Comparison of ENCODE assay signal across 8 cellular contexts in genomic region chr10:34758447-34758996, GRCh38. TPM values are rescaled to one million over a fixed set of nuclear protein-coding genes. Genes with fewer than 3 reads are reported as not detected.
DNase-seq lines count a peak whose midpoint lies in the region; ATAC-seq and TF ChIP-seq lines count a peak whose summit lies in the region.

No MANE protein-coding gene starts in this region.

- no peaks in the 10 kb centered on the region for H3K9me3 Mint-ChIP-seq in chondrocyte (ENCODE audit: low read depth)
- H3K9me3 Mint-ChIP-seq in endodermal cell, result no peaks in the 10 kb centered on the region

- DNase-seq in AG08396 (ENCODE audit: low spot score) (peak; percentile 71), chondrocyte (ENCODE audit: low spot score) (no peak), smooth muscle cell (lab: John Stamatoyannopoulos, UW; ENCODE audit: unreplicated experiment) (no peak), endodermal cell (no peak), NCI-H82 (lab: John Stamatoyannopoulos, UW) (no peak)
- DNase-seq in activated CD4-positive, alpha-beta T cell treated with anti-CD3 and anti-CD28 coated beads, Interleukin-2, amount 50 U/mL, for 1 hour, result no peak

- no peaks in the 10 kb centered on the region for H3K27me3 Mint-ChIP-seq in chondrocyte (ENCODE audit: low read depth)
- no peaks in the 10 kb centered on the region for H3K27me3 Mint-ChIP-seq in endodermal cell (ENCODE audit: insufficient read depth)

- TF ChIP-seq EP300 in Ishikawa (IDR thresholded peaks at IDR 0.05; ENCODE audit: borderline replicate concordance), result peak; percentile 76; the same call in 1 of the 2 replicates

- H3K36me3 Mint-ChIP-seq in chondrocyte (ENCODE audit: low read depth) (no peaks in the 10 kb centered on the region), endodermal cell (ENCODE audit: low read depth) (no peaks in the 10 kb centered on the region)

- H4K20me1 ChIP-seq in smooth muscle cell (ENCODE audit: low read depth), result peaks cover 13% of the 10 kb centered on the region

- TF ChIP-seq RAD21 in Ishikawa (IDR thresholded peaks at IDR 0.05; ENCODE audit: low read depth), result no peak

- ATAC-seq in GM21381 (IDR thresholded peaks at IDR 0.05; ENCODE audit: unreplicated experiment), result peak; percentile 60

- H3K4me1 ChIP-seq in smooth muscle cell (ENCODE audit: low read depth) (no peaks in the 10 kb centered on the region), endodermal cell (ENCODE audit: control insufficient read depth, insufficient read depth, low read length) (peaks cover 3% of the 10 kb centered on the region)

- H3K4me3 Mint-ChIP-seq in chondrocyte (ENCODE audit: unreplicated experiment) (peak overlapping the region; percentile 2), endodermal cell (no peak overlapping the region)

- H3K27ac Mint-ChIP-seq in chondrocyte (ENCODE audit: unreplicated experiment) (peak overlapping the region; percentile 87), endodermal cell (no peak overlapping the region)

- H3K9ac ChIP-seq in smooth muscle cell (ENCODE audit: low read depth), result peak overlapping the region; percentile 45
- H3K9ac ChIP-seq in endodermal cell (ENCODE audit: extremely low read depth, low read length, poor library complexity, severe bottlenecking), result no peak overlapping the region

- peaks cover 62% of the 10 kb centered on the region for H3K4me1 Mint-ChIP-seq in chondrocyte (ENCODE audit: low read depth)
- peaks cover 20% of the 10 kb centered on the region for H3K4me1 Mint-ChIP-seq in endodermal cell

- H2AFZ ChIP-seq in smooth muscle cell (ENCODE audit: low read depth), result no peak overlapping the region

- no peaks in the 10 kb centered on the region for H3K9me3 ChIP-seq in smooth muscle cell (replicated peaks; ENCODE audit: low read depth)
- no peaks in the 10 kb centered on the region for H3K9me3 ChIP-seq in endodermal cell (ENCODE audit: control insufficient read depth, low read length)

- H3F3A ChIP-seq in smooth muscle cell (ENCODE audit: low read depth), result no peaks in the 10 kb centered on the region

- H3K27me3 ChIP-seq in smooth muscle cell (ENCODE audit: low read depth) (no peaks in the 10 kb centered on the region), endodermal cell (ENCODE audit: control insufficient read depth, insufficient read depth, low read length, poor library complexity, severe bottlenecking) (no peaks in the 10 kb centered on the region)

- no peak overlapping the region for H3K4me3 ChIP-seq in smooth muscle cell
- no peak overlapping the region for H3K4me3 ChIP-seq in endodermal cell (ENCODE audit: low read length)

- TF ChIP-seq CTCF in chondrocyte (IDR thresholded peaks at IDR 0.05), result no peak
- TF ChIP-seq CTCF in smooth muscle cell (IDR thresholded peaks at IDR 0.05; ENCODE audit: borderline replicate concordance, insufficient read depth, poor library complexity, severe bottlenecking), result no peak
- no peak for TF ChIP-seq CTCF in endodermal cell (conservative IDR thresholded peaks at IDR 0.05)

- 37% methylated on average over 3 of the region's 3 CpGs for WGBS in smooth muscle cell (ENCODE audit: low lambda C conversion rate)
- 89 to 95% methylated on average over 3 of the region's 3 CpGs for WGBS in endodermal cell (ENCODE audit: insufficient coverage in 1 of 2, insufficient read length in 1 of 2), 2 experiments

- H3K79me2 ChIP-seq in smooth muscle cell (ENCODE audit: low read depth), result peaks cover 72% of the 10 kb centered on the region

- H3K27ac ChIP-seq in smooth muscle cell (ENCODE audit: low read depth), result peak overlapping the region; percentile 90
- no peak overlapping the region for H3K27ac ChIP-seq in endodermal cell (ENCODE audit: low read depth, low read length)

- H3K4me2 ChIP-seq in smooth muscle cell, result peak overlapping the region; percentile 43

- H3K36me3 ChIP-seq in smooth muscle cell (ENCODE audit: low read depth) (no peaks in the 10 kb centered on the region), endodermal cell (ENCODE audit: control insufficient read depth, insufficient read depth, low read length) (no peaks in the 10 kb centered on the region)

TF ChIP-seq in Ishikawa, 13 proteins besides CTCF, POLR2A, EP300 and RAD21:
- TF ChIP-seq TAF1 (IDR thresholded peaks at IDR 0.05; ENCODE audit: low read depth) (no peak), REST (IDR thresholded peaks at IDR 0.05; ENCODE audit: low read depth) (no peak), NFIC (IDR thresholded peaks at IDR 0.05) (peak; percentile 17; the same call in 1 of the 2 replicates), TEAD4 (IDR thresholded peaks at IDR 0.05) (peak; percentile 44; the same call in 1 of the 2 replicates), YY1 (IDR thresholded peaks at IDR 0.05; ENCODE audit: low read depth) (0 out of 2 replicates have a peak, but pooled peaks have one; percentile 2), MAX (IDR thresholded peaks at IDR 0.05) (no peak), CREB1 (IDR thresholded peaks at IDR 0.05; ENCODE audit: low read depth) (peak; percentile 5; the same call in 1 of the 2 replicates), EGR1 (IDR thresholded peaks at IDR 0.05) (no peak), FOXM1 (IDR thresholded peaks at IDR 0.05; ENCODE audit: borderline replicate concordance, low read depth) (peak; percentile 44; the same call in 1 of the 2 replicates), USF1 (IDR thresholded peaks at IDR 0.05) (peak; percentile 11; the same call in 1 of the 2 replicates), ZBTB7A (IDR thresholded peaks at IDR 0.05; ENCODE audit: low read depth) (no peak), CEBPB (IDR thresholded peaks at IDR 0.05) (peak; percentile 43; the same call in 1 of the 2 replicates), TCF12 (IDR thresholded peaks at IDR 0.05; ENCODE audit: low read depth) (peak; percentile 79)

RNA-seq across cellular contexts. Expression of gene PARD3, which starts 56.6 kb away (rescaled TPM):
- total RNA-seq in chondrocyte (25.2 to 26.5 TPM (median 26.0 TPM) in 3 replicates), smooth muscle cell (26.0 and 29.6 TPM in 2 replicates), endodermal cell (10 to 100 TPM; 59.6 to 74.6 TPM)
- 16.5 and 17.5 TPM in 2 replicates for polyA plus RNA-seq in smooth muscle cell
- 44.8 TPM for polyA plus RNA-seq in endodermal cell (2013, experiment 1 of 2)
- polyA plus RNA-seq in endodermal cell (2013, experiment 2 of 2), result 44.5 TPM
